Comparison of ENCODE assay signal across 8 cellular contexts in genomic region chr16:84819644-84820304, GRCh38. TPM values are rescaled to one million over a fixed set of nuclear protein-coding genes. Genes with fewer than 3 reads are reported as not detected.
DNase-seq lines count a peak whose midpoint lies in the region; ATAC-seq and TF ChIP-seq lines count a peak whose summit lies in the region.

A gene with protein sequence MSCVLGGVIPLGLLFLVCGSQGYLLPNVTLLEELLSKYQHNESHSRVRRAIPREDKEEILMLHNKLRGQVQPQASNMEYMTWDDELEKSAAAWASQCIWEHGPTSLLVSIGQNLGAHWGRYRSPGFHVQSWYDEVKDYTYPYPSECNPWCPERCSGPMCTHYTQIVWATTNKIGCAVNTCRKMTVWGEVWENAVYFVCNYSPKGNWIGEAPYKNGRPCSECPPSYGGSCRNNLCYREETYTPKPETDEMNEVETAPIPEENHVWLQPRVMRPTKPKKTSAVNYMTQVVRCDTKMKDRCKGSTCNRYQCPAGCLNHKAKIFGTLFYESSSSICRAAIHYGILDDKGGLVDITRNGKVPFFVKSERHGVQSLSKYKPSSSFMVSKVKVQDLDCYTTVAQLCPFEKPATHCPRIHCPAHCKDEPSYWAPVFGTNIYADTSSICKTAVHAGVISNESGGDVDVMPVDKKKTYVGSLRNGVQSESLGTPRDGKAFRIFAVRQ (plus strand): TSS chr16:84819985. CDS start chr16:84838496, 18,511 bp downstream.

- H3K36me3 Mint-ChIP-seq in T-helper 17 cell (ENCODE audit: low read depth) = no peaks in the 10 kb centered on the region

- H3K4me3 ChIP-seq in adrenal gland = peak within 1 kb of the TSS in 2 of 4 donors; percentile 1 to 56
- peak within 1 kb of the TSS; percentile 9 to 84 (median 62) for H3K4me3 ChIP-seq in heart left ventricle
- peak within 1 kb of the TSS; percentile 15 for H3K4me3 ChIP-seq in parathyroid adenoma (ENCODE audit: low read depth, low read length)

- peak within 1 kb of the TSS; percentile 60 for H3K4me2 ChIP-seq in parathyroid adenoma (ENCODE audit: low read length)

- peak; percentile 99 for ATAC-seq in T-helper 17 cell
- ATAC-seq in heart left ventricle = peak; percentile 82 to 97 (median 93)
- no peak for ATAC-seq in HG02852 (IDR thresholded peaks at IDR 0.05; ENCODE audit: unreplicated experiment)

- H3K4me1 ChIP-seq in adrenal gland (replicated peaks in 1 of 2) (peaks cover 0 to 16% of the 10 kb centered on the region in 2 donors), heart left ventricle (peaks cover 0 to 42% (median 8%) of the 10 kb centered on the region in 12 donors), parathyroid adenoma (no peaks in the 10 kb centered on the region)

- no peak within 1 kb of the TSS for H3K9ac ChIP-seq in parathyroid adenoma

- H3K27ac Mint-ChIP-seq in T-helper 17 cell = peak within 1 kb of the TSS; percentile 37

- H3K9me3 ChIP-seq in T-helper 17 cell (ENCODE audit: control insufficient read depth, low read length, poor library complexity, severe bottlenecking) (no peaks in the 10 kb centered on the region), adrenal gland (replicated peaks in 1 of 3) (no peaks in the 10 kb centered on the region), heart left ventricle (no peaks in the 10 kb centered on the region), parathyroid adenoma (ENCODE audit: control insufficient read depth, low read length) (no peaks in the 10 kb centered on the region)

- TF ChIP-seq POLR2A in adrenal gland (IDR thresholded peaks at IDR 0.05) = peak; percentile 75 to 84
- TF ChIP-seq POLR2A in heart left ventricle (IDR thresholded peaks at IDR 0.05) = peak; percentile 71 to 95

- 2 to 15% (median 4%) methylated on average over 15 to 53 of the region's 53 CpGs for WGBS in adrenal gland, 4 donors
- 1 to 3% (median 3%) methylated on average over 32 to 53 of the region's 53 CpGs for WGBS in heart left ventricle, 4 donors

- intact Hi-C loops in adrenal gland (cut with DNase I) (no loop called here), heart left ventricle (cut with DNase I) (loop anchor here in 2 of 10 donors (5.0 to 10.0 kb wide), 3 partner anchors 53 to 133 kb away; no protein-coding TSS in a partner anchor)

- peaks cover 20% of the 10 kb centered on the region for H3K4me1 Mint-ChIP-seq in T-helper 17 cell

- H3K27me3 ChIP-seq in adrenal gland (peaks cover 10% of the 10 kb centered on the region), heart left ventricle (peaks cover 0 to 9% (median 0%) of the 10 kb centered on the region in 9 donors), parathyroid adenoma (ENCODE audit: control insufficient read depth, insufficient read depth, low read length) (no peaks in the 10 kb centered on the region)

- no peak for TF ChIP-seq CTCF in GM13976 (IDR thresholded peaks at IDR 0.05; ENCODE audit: borderline replicate concordance, control extremely low read depth, extremely low read depth, insufficient read depth, missing control alignments)
- TF ChIP-seq CTCF in adrenal gland (IDR thresholded peaks at IDR 0.05) = no peak
- TF ChIP-seq CTCF in heart left ventricle (IDR thresholded peaks at IDR 0.05) = no peak
- no peak for TF ChIP-seq CTCF in parathyroid adenoma (IDR thresholded peaks at IDR 0.05)

- no peaks in the 10 kb centered on the region for H3K36me3 ChIP-seq in adrenal gland (replicated peaks in 1 of 2)
- no peaks in the 10 kb centered on the region for H3K36me3 ChIP-seq in heart left ventricle
- no peaks in the 10 kb centered on the region for H3K36me3 ChIP-seq in parathyroid adenoma (ENCODE audit: control insufficient read depth, insufficient read depth, low read length)

- DNase-seq in GM13976 (ENCODE audit: low spot score) (peak; percentile 89), NCI-H1417 (lab: John Stamatoyannopoulos, UW) (peak; percentile 61 to 95 (median 92)), T-helper 17 cell (peak; percentile 85 to 90 (median 86)), adrenal gland (peak; percentile 90 to 96 (median 93)), heart left ventricle (peak; percentile 91 to 97 (median 96))

- peak within 1 kb of the TSS; percentile 47 for H2AFZ ChIP-seq in parathyroid adenoma

- H3K27me3 Mint-ChIP-seq in T-helper 17 cell = peaks cover 20% of the 10 kb centered on the region

- H3K4me3 Mint-ChIP-seq in T-helper 17 cell = peak within 1 kb of the TSS; percentile 88

- peak within 1 kb of the TSS in 3 of 5 donors; percentile 21 to 89 (median 74) for H3K27ac ChIP-seq in adrenal gland
- peak within 1 kb of the TSS in 9 of 12 donors; percentile 20 to 97 (median 75) for H3K27ac ChIP-seq in heart left ventricle
- H3K27ac ChIP-seq in parathyroid adenoma = no peak within 1 kb of the TSS
- H3K27ac ChIP-seq in temporal lobe (ENCODE audit: low read depth, low read length) = peak within 1 kb of the TSS; percentile 53

- in situ Hi-C loops in GM13976 (cut with MboI; ENCODE audit: low sequenced_read_pairs, unreplicated experiment) = no loop called here

- H3K79me2 ChIP-seq in parathyroid adenoma = no peaks in the 10 kb centered on the region

RNA-seq across cellular contexts. Expression of the gene that starts here (rescaled TPM):
- 1 to 10 TPM; 1.9 to 4.2 TPM for total RNA-seq in T-helper 17 cell
- 100 to 1,000 TPM in 3 of 8 donors, 10 to 100 TPM in 5; 34.6 to 362 (median 85.3) TPM for total RNA-seq in adrenal gland
- 10 to 100 TPM; 21.0 to 43.8 (median 42.1) TPM for polyA plus RNA-seq in adrenal gland
- 100 to 1,000 TPM in 1 of 9 donors, 10 to 100 TPM in 7, 1 to 10 TPM in 1; 8.0 to 153 (median 12.9) TPM for total RNA-seq in heart left ventricle
- 10 to 100 TPM in 1 of 2 donors, 1 to 10 TPM in 1; 8.0 to 16.2 TPM for polyA plus RNA-seq in heart left ventricle
- 2.2 TPM for total RNA-seq in temporal lobe
